Comparison of ENCODE assay signal across 22 cellular contexts in the genomic region with DNA sequence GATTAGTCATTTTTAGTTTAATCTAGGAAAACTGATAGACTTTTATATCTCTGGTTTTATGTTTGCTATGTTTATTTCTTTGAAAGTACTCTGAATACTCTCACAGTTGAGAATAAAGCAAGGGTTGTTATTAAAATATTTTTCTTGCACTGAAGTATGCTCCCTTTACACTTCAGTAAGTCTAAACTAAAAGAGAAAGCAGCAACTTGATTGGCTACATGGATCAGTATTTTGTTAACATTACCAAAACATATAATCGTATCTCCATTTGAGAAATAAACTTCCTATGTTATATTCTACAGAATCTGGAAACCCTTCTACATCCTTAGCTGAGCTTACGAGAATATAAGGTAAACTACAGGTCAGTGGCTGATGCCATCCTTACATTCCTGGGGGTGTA.
DNase-seq lines count a peak whose midpoint lies in the region; ATAC-seq and TF ChIP-seq lines count a peak whose summit lies in the region.
"Had no signal": no experiment of that assay in that cellular context is flagged by ENCODE, and none has a peak within 500 bp of the region (broad histone marks: within the 10 kb centered on the region; RNA-seq: fewer than 3 reads in every experiment).

No MANE protein-coding gene starts in this region.

- ATAC-seq in HG02973 (IDR thresholded peaks at IDR 0.05; ENCODE audit: unreplicated experiment): no peak
- ATAC-seq: A549; CD8-positive, alpha-beta T cell had no signal

- H3K4me1 Mint-ChIP-seq in mesothelial cell of epicardium: peaks cover 9% of the 10 kb centered on the region

- H3K36me3 ChIP-seq in fibroblast of lung (ENCODE audit: control insufficient read depth, insufficient read depth, low read length) (peaks cover 4% of the 10 kb centered on the region), SK-N-SH (replicated peaks in 1 of 2; ENCODE audit: control insufficient read depth in 1 of 2, insufficient read depth in 2 of 2, low read length in 1 of 2) (peaks cover 29 to 37% of the 10 kb centered on the region in 2 experiments)

- H3K79me2 ChIP-seq in fibroblast of lung (ENCODE audit: control insufficient read depth, insufficient read depth, low read length): no peaks in the 10 kb centered on the region
- H3K79me2 ChIP-seq in SK-N-SH (ENCODE audit: insufficient read depth): no peaks in the 10 kb centered on the region

- CTCF ChIA-PET in SK-N-SH (lab: Yijun Ruan, JAX): interaction anchor here (0.8 to 1.3 kb wide), 3 partner anchors 256 to 295 kb away, joined by 3 read pairs; no protein-coding TSS in a partner anchor

- no peaks in the 10 kb centered on the region for H3K27me3 Mint-ChIP-seq in mesothelial cell of epicardium (ENCODE audit: low read depth)

- WGBS in SK-N-SH (ENCODE audit: low lambda C conversion rate): 95% methylated on average over 2 of the region's 2 CpGs

- TF ChIP-seq CTCF in fibroblast of lung (conservative IDR thresholded peaks at IDR 0.05 in 1 of 2, IDR thresholded peaks at IDR 0.05 in 1 of 2; ENCODE audit: low read depth in 1 of 2, low read length in 2 of 2) (no peak), mesothelial cell of epicardium (IDR thresholded peaks at IDR 0.05; ENCODE audit: unreplicated experiment) (no peak), SK-N-SH (IDR thresholded peaks at IDR 0.05) (no peak)

- DNase-seq in EH (ENCODE audit: low read depth) (peak; percentile 11), fibroblast of lung (ENCODE audit: low read depth in 2 of 2) (peak in 1 of 2 donors; percentile 45), mesothelial cell of epicardium (ENCODE audit: low spot score in 2 of 2, unreplicated experiment in 2 of 2) (no peak), stromal cell of bone marrow (ENCODE audit: low read depth) (peak; percentile 3), SK-N-SH (no peak), GOT3 (lab: John Stamatoyannopoulos, UW) (no peak), NCI-H2107 (lab: John Stamatoyannopoulos, UW) (no peak)
- DNase-seq: CD8-positive, alpha-beta T cell; GDM1; KBM-7; MM.1S; NCI-H1048; NCI-H1417 treated with DMSO at 0.1 percent for 48 hours; NCI-H187 treated with DMSO at 0.1 percent for 48 hours; NCI-H510A; NCI-H748 treated with DMSO at 0.1 percent for 48 hours; PC-9; RPMI8226; SHP77 had no signal

- H3F3A ChIP-seq in SK-N-SH (replicated peaks; ENCODE audit: insufficient read depth): no peaks in the 10 kb centered on the region

- TF ChIP-seq EP300 in SK-N-SH (IDR thresholded peaks at IDR 0.05; ENCODE audit: borderline replicate concordance in 1 of 2, low read depth in 1 of 2, low read length in 1 of 2): no peak

- H4K20me1 ChIP-seq in fibroblast of lung (ENCODE audit: control insufficient read depth, extremely low read depth, insufficient read depth, low read length): no peaks in the 10 kb centered on the region
- H4K20me1 ChIP-seq in SK-N-SH (ENCODE audit: insufficient read depth): no peaks in the 10 kb centered on the region

- H3K4me3 ChIP-seq in fibroblast of lung (replicated peaks in 1 of 4; ENCODE audit: control extremely low read depth in 1 of 4, insufficient read depth in 1 of 4, low read depth in 3 of 4, low read length in 4 of 4) (peak overlapping the region in 2 of 4 experiments; percentile 12 to 18), SK-N-SH (ENCODE audit: low read depth in 2 of 2, low read length in 1 of 2) (no peak overlapping the region)
- H3K4me3 ChIP-seq: A549; BLaER1 treated with 17β-estradiol and CSF1 and Interleukin-3, amounts not matched to agents 10 nM and 100 nM; PC-9 had no signal

- H3K27ac ChIP-seq in fibroblast of lung (ENCODE audit: insufficient read depth, low read length) (no peak overlapping the region), SK-N-SH (ENCODE audit: low read depth in 2 of 2, low read length in 1 of 2) (no peak overlapping the region)
- H3K27ac ChIP-seq: A549; BLaER1 treated with 17β-estradiol and CSF1 and Interleukin-3, amounts not matched to agents 10 nM and 100 nM; PC-9 had no signal

- H3K9me3 Mint-ChIP-seq in mesothelial cell of epicardium: no peaks in the 10 kb centered on the region
- H3K9me3 Mint-ChIP-seq: CD8-positive, alpha-beta T cell had no signal

- no peak overlapping the region for H2AFZ ChIP-seq in fibroblast of lung (ENCODE audit: low read length)
- no peak overlapping the region for H2AFZ ChIP-seq in SK-N-SH (ENCODE audit: low read depth)
- H2AFZ ChIP-seq: PC-9 had no signal

- H3K4me3 Mint-ChIP-seq in mesothelial cell of epicardium: no peak overlapping the region
- H3K4me3 Mint-ChIP-seq: CD8-positive, alpha-beta T cell had no signal

- H3K4me2 ChIP-seq in fibroblast of lung (ENCODE audit: extremely low read depth, insufficient read depth, low read length) (peak overlapping the region; percentile 60), SK-N-SH (no peak overlapping the region)
- H3K4me2 ChIP-seq: A549; BLaER1 treated with 17β-estradiol and CSF1 and Interleukin-3, amounts not matched to agents 10 nM and 100 nM; PC-9 had no signal

- H3K27me3 ChIP-seq in fibroblast of lung (ENCODE audit: control insufficient read depth, insufficient read depth, low read length) (no peaks in the 10 kb centered on the region), SK-N-SH (ENCODE audit: insufficient read depth) (no peaks in the 10 kb centered on the region)
- H3K27me3 ChIP-seq: BLaER1 treated with 17β-estradiol and CSF1 and Interleukin-3, amounts not matched to agents 10 nM and 100 nM had no signal

- TF ChIP-seq RAD21 in SK-N-SH (IDR thresholded peaks at IDR 0.05; ENCODE audit: low read length): no peak

- H3K9ac ChIP-seq in fibroblast of lung (ENCODE audit: insufficient read depth, low read length): no peak overlapping the region
- no peak overlapping the region for H3K9ac ChIP-seq in SK-N-SH
- H3K9ac ChIP-seq: BLaER1 treated with 17β-estradiol and CSF1 and Interleukin-3, amounts not matched to agents 10 nM and 100 nM had no signal

- H3K4me1 ChIP-seq in fibroblast of lung (ENCODE audit: control insufficient read depth, extremely low read depth, insufficient read depth, low read length): no peaks in the 10 kb centered on the region
- no peaks in the 10 kb centered on the region for H3K4me1 ChIP-seq in SK-N-SH (ENCODE audit: control insufficient read depth in 1 of 2, insufficient read depth in 2 of 2, low read depth in 1 of 2, low read length in 1 of 2)
- H3K4me1 ChIP-seq: A549 had no signal

- POLR2A ChIA-PET in SK-N-SH (lab: Yijun Ruan, JAX): no interaction called here

- H3K9me3 ChIP-seq in fibroblast of lung (ENCODE audit: control insufficient read depth, insufficient read depth, low read depth, low read length) (no peaks in the 10 kb centered on the region), SK-N-SH (no peaks in the 10 kb centered on the region)
- H3K9me3 ChIP-seq: A549; BLaER1 treated with 17β-estradiol and CSF1 and Interleukin-3, amounts not matched to agents 10 nM and 100 nM had no signal

- H3K27ac Mint-ChIP-seq in mesothelial cell of epicardium: peak overlapping the region; percentile 45
- H3K27ac Mint-ChIP-seq: CD8-positive, alpha-beta T cell had no signal

- no peaks in the 10 kb centered on the region for H3K9me2 ChIP-seq in SK-N-SH

- H3K36me3 Mint-ChIP-seq in mesothelial cell of epicardium: peaks cover 36% of the 10 kb centered on the region

TF ChIP-seq in SK-N-SH, 30 proteins besides CTCF, POLR2A, EP300 and RAD21 (continues in another document):
- TF ChIP-seq MEF2A (IDR thresholded peaks at IDR 0.05; ENCODE audit: borderline replicate concordance, low read depth) (no peak), RCOR1 (IDR thresholded peaks at IDR 0.05; ENCODE audit: low read length) (no peak), NRF1 (IDR thresholded peaks at IDR 0.05; ENCODE audit: low read depth, low read length) (no peak), JUND (IDR thresholded peaks at IDR 0.05) (no peak), CHD2 (IDR thresholded peaks at IDR 0.05; ENCODE audit: low read length, partially characterized antibody) (no peak), NFIC (IDR thresholded peaks at IDR 0.05; ENCODE audit: borderline replicate concordance) (no peak), FOXJ3 (CRISPR knock-in tag; IDR thresholded peaks at IDR 0.05) (no peak), POLR2AphosphoS5 (IDR thresholded peaks at IDR 0.05; ENCODE audit: low read depth, low read length) (no peak), MXI1 (IDR thresholded peaks at IDR 0.05; ENCODE audit: low read depth, low read length) (no peak)
- TF ChIP-seq, protein P1, sequence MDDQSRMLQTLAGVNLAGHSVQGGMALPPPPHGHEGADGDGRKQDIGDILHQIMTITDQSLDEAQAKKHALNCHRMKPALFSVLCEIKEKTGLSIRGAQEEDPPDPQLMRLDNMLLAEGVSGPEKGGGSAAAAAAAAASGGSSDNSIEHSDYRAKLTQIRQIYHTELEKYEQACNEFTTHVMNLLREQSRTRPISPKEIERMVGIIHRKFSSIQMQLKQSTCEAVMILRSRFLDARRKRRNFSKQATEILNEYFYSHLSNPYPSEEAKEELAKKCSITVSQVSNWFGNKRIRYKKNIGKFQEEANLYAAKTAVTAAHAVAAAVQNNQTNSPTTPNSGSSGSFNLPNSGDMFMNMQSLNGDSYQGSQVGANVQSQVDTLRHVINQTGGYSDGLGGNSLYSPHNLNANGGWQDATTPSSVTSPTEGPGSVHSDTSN (IDR thresholded peaks at IDR 0.05): no peak
- TF ChIP-seq, protein P2, sequence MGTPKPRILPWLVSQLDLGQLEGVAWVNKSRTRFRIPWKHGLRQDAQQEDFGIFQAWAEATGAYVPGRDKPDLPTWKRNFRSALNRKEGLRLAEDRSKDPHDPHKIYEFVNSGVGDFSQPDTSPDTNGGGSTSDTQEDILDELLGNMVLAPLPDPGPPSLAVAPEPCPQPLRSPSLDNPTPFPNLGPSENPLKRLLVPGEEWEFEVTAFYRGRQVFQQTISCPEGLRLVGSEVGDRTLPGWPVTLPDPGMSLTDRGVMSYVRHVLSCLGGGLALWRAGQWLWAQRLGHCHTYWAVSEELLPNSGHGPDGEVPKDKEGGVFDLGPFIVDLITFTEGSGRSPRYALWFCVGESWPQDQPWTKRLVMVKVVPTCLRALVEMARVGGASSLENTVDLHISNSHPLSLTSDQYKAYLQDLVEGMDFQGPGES (IDR thresholded peaks at IDR 0.05; ENCODE audit: low read depth, low read length): no peak
- TF ChIP-seq, protein P3, sequence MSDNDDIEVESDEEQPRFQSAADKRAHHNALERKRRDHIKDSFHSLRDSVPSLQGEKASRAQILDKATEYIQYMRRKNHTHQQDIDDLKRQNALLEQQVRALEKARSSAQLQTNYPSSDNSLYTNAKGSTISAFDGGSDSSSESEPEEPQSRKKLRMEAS (IDR thresholded peaks at IDR 0.05; ENCODE audit: low read depth): no peak

Comparison
In these comparisons a context has a peak if more than half of its experiments do, and no peak if none do; other contexts are left out.
1. DNase-seq: peak in EH (single experiment) and stromal cell of bone marrow (single experiment); none in mesothelial cell of epicardium (0 of 2), SK-N-SH (single experiment), GOT3 (single experiment) and NCI-H2107 (single experiment).